In the genomic region with DNA sequence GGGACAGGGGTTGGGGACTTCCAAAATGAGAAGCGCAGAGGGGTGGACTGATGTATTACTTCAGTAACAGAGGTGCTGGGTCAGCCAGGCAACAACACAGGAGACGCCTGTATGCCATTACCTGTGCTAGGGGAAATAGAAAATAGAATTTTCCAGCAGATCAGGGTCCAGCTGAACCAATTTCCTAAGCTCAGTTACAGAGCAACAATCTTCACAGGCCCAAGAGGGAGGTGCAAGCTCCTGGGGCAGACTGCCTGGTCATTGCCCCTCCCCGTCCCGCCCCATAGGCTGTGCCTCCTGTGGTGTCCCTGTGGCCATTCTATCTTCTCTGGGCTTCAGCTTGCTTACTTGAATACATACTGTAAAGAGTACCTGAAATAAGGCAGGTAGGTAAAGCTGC, we compare ENCODE assay signal across 14 cellular contexts. TPM values are rescaled to one million over a fixed set of nuclear protein-coding genes. Genes with fewer than 3 reads are reported as not detected.
DNase-seq lines count a peak whose midpoint lies in the region; ATAC-seq and TF ChIP-seq lines count a peak whose summit lies in the region.
"Had no signal": no experiment of that assay in that cellular context is flagged by ENCODE, and none has a peak within 500 bp of the region (broad histone marks: within the 10 kb centered on the region; RNA-seq: fewer than 3 reads in every experiment).

No MANE protein-coding gene starts in this region.

- no peak for ATAC-seq in natural killer cell treated with Interleukin-12 subunit alpha and Interleukin-12 subunit beta and Interleukin-15 and Interleukin-18, amount 100 ng/mL, for 72 hours
- no peak for ATAC-seq in natural killer cell
- peak; percentile 12 for ATAC-seq in activated CD8-positive, alpha-beta T cell treated with anti-CD3 and anti-CD28 coated beads, Interleukin-2, amount 10 ng/mL, durations not matched to agents 7 days and 5 days
- ATAC-seq in left lung = peak; percentile 34
- ATAC-seq in upper lobe of right lung = peak; percentile 12

- intact Hi-C loops in natural killer cell (cut with micrococcal nuclease) (no loop called here), left lung (cut with DNase I) (no loop called here), upper lobe of right lung (cut with DNase I) (no loop called here)

- H3K4me3 Mint-ChIP-seq in natural killer cell treated with Interleukin-12 subunit alpha and Interleukin-12 subunit beta and Interleukin-15 and Interleukin-18, amount 100 ng/mL, for 72 hours = peak overlapping the region; percentile 80
- H3K4me3 Mint-ChIP-seq in natural killer cell (no peak overlapping the region), immature natural killer cell (no peak overlapping the region)
- H3K4me3 Mint-ChIP-seq in activated CD8-positive, alpha-beta T cell treated with anti-CD3 and anti-CD28 coated beads, Interleukin-2, amount 10 ng/mL, durations not matched to agents 7 days and 5 days = peak overlapping the region; percentile 88

- peaks cover 25 to 45% of the 10 kb centered on the region in 2 donors for H3K4me1 Mint-ChIP-seq in natural killer cell treated with Interleukin-12 subunit alpha and Interleukin-12 subunit beta and Interleukin-15 and Interleukin-18, amount 100 ng/mL, for 72 hours (ENCODE audit: low read depth in 2 of 2)
- peaks cover 15 to 43% of the 10 kb centered on the region in 2 donors for H3K4me1 Mint-ChIP-seq in natural killer cell
- H3K4me1 Mint-ChIP-seq in activated CD8-positive, alpha-beta T cell treated with anti-CD3 and anti-CD28 coated beads, Interleukin-2, amount 10 ng/mL, durations not matched to agents 7 days and 5 days (ENCODE audit: low read depth) = peaks cover 84% of the 10 kb centered on the region
- H3K4me1 Mint-ChIP-seq in immature natural killer cell = peaks cover 26 to 28% of the 10 kb centered on the region in 2 donors

- no peaks in the 10 kb centered on the region for H3K9me3 ChIP-seq in left lung
- H3K9me3 ChIP-seq in upper lobe of right lung = no peaks in the 10 kb centered on the region

- H3K27ac ChIP-seq in left lung (peak overlapping the region; percentile 67 to 81), upper lobe of right lung (peak overlapping the region; percentile 71)
- H3K27ac ChIP-seq: RWPE1, VCaP had no signal

- DNase-seq in natural killer cell treated with Interleukin-12 subunit alpha and Interleukin-12 subunit beta and Interleukin-15 and Interleukin-18, amount 100 ng/mL, for 72 hours (ENCODE audit: low spot score) = peak; percentile 18
- DNase-seq in natural killer cell (no peak), left lung (peak; percentile 72 to 88), upper lobe of right lung (no peak), D341Med (ENCODE audit: low spot score) (no peak), immature natural killer cell (no peak), HK-2 (ENCODE audit: unreplicated experiment) (no peak)
- DNase-seq in activated CD8-positive, alpha-beta T cell treated with anti-CD3 and anti-CD28 coated beads, Interleukin-2, amount 10 ng/mL, durations not matched to agents 7 days and 5 days = no peak
- DNase-seq: activated gamma-delta T cell, C1 segment of cervical spinal cord had no signal

- H3K27me3 Mint-ChIP-seq in natural killer cell treated with Interleukin-12 subunit alpha and Interleukin-12 subunit beta and Interleukin-15 and Interleukin-18, amount 100 ng/mL, for 72 hours = peaks cover 7 to 11% of the 10 kb centered on the region in 2 donors
- H3K27me3 Mint-ChIP-seq in natural killer cell (ENCODE audit: low read depth in 2 of 2) (peaks cover 7 to 8% of the 10 kb centered on the region in 2 donors), immature natural killer cell (ENCODE audit: low read depth in 3 of 3) (peaks cover 0 to 12% (median 2%) of the 10 kb centered on the region in 3 donors)
- H3K27me3 Mint-ChIP-seq in activated CD8-positive, alpha-beta T cell treated with anti-CD3 and anti-CD28 coated beads, Interleukin-2, amount 10 ng/mL, durations not matched to agents 7 days and 5 days (ENCODE audit: low read depth) = no peaks in the 10 kb centered on the region

- TF ChIP-seq CTCF in natural killer cell (IDR thresholded peaks at IDR 0.05) (no peak), left lung (IDR thresholded peaks at IDR 0.05) (no peak), upper lobe of right lung (IDR thresholded peaks at IDR 0.05) (no peak)

- H3K4me3 ChIP-seq in left lung (peak overlapping the region in 1 of 2 donors; percentile 63), upper lobe of right lung (peak overlapping the region; percentile 64)

- no peaks in the 10 kb centered on the region for H3K9me3 Mint-ChIP-seq in natural killer cell treated with Interleukin-12 subunit alpha and Interleukin-12 subunit beta and Interleukin-15 and Interleukin-18, amount 100 ng/mL, for 72 hours
- H3K9me3 Mint-ChIP-seq in natural killer cell (no peaks in the 10 kb centered on the region), immature natural killer cell (no peaks in the 10 kb centered on the region)
- no peaks in the 10 kb centered on the region for H3K9me3 Mint-ChIP-seq in activated CD8-positive, alpha-beta T cell treated with anti-CD3 and anti-CD28 coated beads, Interleukin-2, amount 10 ng/mL, durations not matched to agents 7 days and 5 days (ENCODE audit: insufficient read depth)

- CTCF ChIA-PET in activated CD8-positive, alpha-beta T cell treated with anti-CD3 and anti-CD28 coated beads, Interleukin-2, amount 10 ng/mL, durations not matched to agents 7 days and 5 days (lab: Charles Lee) = interaction anchor here (1.3 to 2.4 kb wide), 4 partner anchors 8 to 77 kb away, joined by 3 to 11 read pairs (median 8); no protein-coding TSS in a partner anchor

- peak overlapping the region in 1 of 2 donors; percentile 70 for H3K27ac Mint-ChIP-seq in natural killer cell treated with Interleukin-12 subunit alpha and Interleukin-12 subunit beta and Interleukin-15 and Interleukin-18, amount 100 ng/mL, for 72 hours
- H3K27ac Mint-ChIP-seq in natural killer cell (no peak overlapping the region), immature natural killer cell (no peak overlapping the region)
- peak overlapping the region; percentile 94 for H3K27ac Mint-ChIP-seq in activated CD8-positive, alpha-beta T cell treated with anti-CD3 and anti-CD28 coated beads, Interleukin-2, amount 10 ng/mL, durations not matched to agents 7 days and 5 days

- peaks cover 0 to 26% of the 10 kb centered on the region in 2 donors for H3K27me3 ChIP-seq in left lung
- peaks cover 17% of the 10 kb centered on the region for H3K27me3 ChIP-seq in upper lobe of right lung

- H3K36me3 Mint-ChIP-seq in natural killer cell treated with Interleukin-12 subunit alpha and Interleukin-12 subunit beta and Interleukin-15 and Interleukin-18, amount 100 ng/mL, for 72 hours = no peaks in the 10 kb centered on the region
- H3K36me3 Mint-ChIP-seq in natural killer cell (no peaks in the 10 kb centered on the region), immature natural killer cell (no peaks in the 10 kb centered on the region)
- H3K36me3 Mint-ChIP-seq in activated CD8-positive, alpha-beta T cell treated with anti-CD3 and anti-CD28 coated beads, Interleukin-2, amount 10 ng/mL, durations not matched to agents 7 days and 5 days (ENCODE audit: low read depth) = peaks cover 57% of the 10 kb centered on the region

- no peaks in the 10 kb centered on the region for H3K36me3 ChIP-seq in left lung
- no peaks in the 10 kb centered on the region for H3K36me3 ChIP-seq in upper lobe of right lung

- POLR2A ChIA-PET in activated CD8-positive, alpha-beta T cell treated with anti-CD3 and anti-CD28 coated beads, Interleukin-2, amount 10 ng/mL, durations not matched to agents 7 days and 5 days (lab: Charles Lee) = no interaction called here

- H3K4me1 ChIP-seq in left lung (peaks cover 34 to 75% of the 10 kb centered on the region in 2 donors), upper lobe of right lung (peaks cover 51% of the 10 kb centered on the region)

RNA-seq across cellular contexts. Expression of gene KCNK5, which starts 3.7 kb away (rescaled TPM):
- total RNA-seq in natural killer cell treated with Interleukin-12 subunit alpha and Interleukin-12 subunit beta and Interleukin-15 and Interleukin-18, amount 100 ng/mL, for 72 hours = 10 to 100 TPM in 1 of 2 donors, 1 to 10 TPM in 1; 2.1 to 10.9 TPM
- total RNA-seq in natural killer cell (under 1 TPM in 2 of 3 donors, not detected in 1; 0.16 to 0.50 TPM), left lung (10 to 100 TPM; 12.6 to 14.5 TPM), upper lobe of right lung (10.0 TPM)
- 10 to 100 TPM; 12.0 TPM for total RNA-seq in activated CD8-positive, alpha-beta T cell treated with anti-CD3 and anti-CD28 coated beads, Interleukin-2, amount 10 ng/mL, durations not matched to agents 7 days and 5 days
- polyA plus RNA-seq in immature natural killer cell = under 1 TPM in 1 of 3 donors, not detected in 2; 0.08 TPM
- total RNA-seq: LHCN-M2 had no signal
- polyA plus RNA-seq: neural cell had no signal

Comparison
In these comparisons a context has a peak if more than half of its experiments do, and no peak if none do; other contexts are left out.
1. DNase-seq: peak in natural killer cell treated with Interleukin-12 subunit alpha and Interleukin-12 subunit beta and Interleukin-15 and Interleukin-18, amount 100 ng/mL, for 72 hours (single experiment) and left lung (2 of 2); none in natural killer cell (single experiment), activated CD8-positive, alpha-beta T cell treated with anti-CD3 and anti-CD28 coated beads, Interleukin-2, amount 10 ng/mL, durations not matched to agents 7 days and 5 days (single experiment), upper lobe of right lung (single experiment), D341Med (single experiment), immature natural killer cell (0 of 3) and HK-2 (single experiment).
2. H3K4me3 Mint-ChIP-seq: peak in natural killer cell treated with Interleukin-12 subunit alpha and Interleukin-12 subunit beta and Interleukin-15 and Interleukin-18, amount 100 ng/mL, for 72 hours (single experiment) and activated CD8-positive, alpha-beta T cell treated with anti-CD3 and anti-CD28 coated beads, Interleukin-2, amount 10 ng/mL, durations not matched to agents 7 days and 5 days (single experiment); none in natural killer cell (single experiment) and immature natural killer cell (0 of 5).
3. ATAC-seq: peak in activated CD8-positive, alpha-beta T cell treated with anti-CD3 and anti-CD28 coated beads, Interleukin-2, amount 10 ng/mL, durations not matched to agents 7 days and 5 days (single experiment), left lung (single experiment) and upper lobe of right lung (single experiment); none in natural killer cell treated with Interleukin-12 subunit alpha and Interleukin-12 subunit beta and Interleukin-15 and Interleukin-18, amount 100 ng/mL, for 72 hours (0 of 2) and natural killer cell (0 of 3).